In genomic region chr18:60372141-60372540, GRCh38 we compare ENCODE assay signal across 1 cellular context.
TF ChIP-seq lines count a peak whose summit lies in the region.

No MANE protein-coding gene starts in this region.

TF ChIP-seq in H1, 55 proteins besides CTCF, POLR2A, EP300 and RAD21 (continued from another document):
- TF ChIP-seq SP2 (IDR thresholded peaks at IDR 0.05; ENCODE audit: low read length) (no peak), PHF8 (conservative IDR thresholded peaks at IDR 0.05; ENCODE audit: low read depth, low read length) (no peak), TAF1 (IDR thresholded peaks at IDR 0.05; ENCODE audit: low read depth, low read length) (no peak)
TF ChIP-seq in H1: peak in this region for 0.
